Comparison of ENCODE assay signal across 1 cellular context in the genomic region with DNA sequence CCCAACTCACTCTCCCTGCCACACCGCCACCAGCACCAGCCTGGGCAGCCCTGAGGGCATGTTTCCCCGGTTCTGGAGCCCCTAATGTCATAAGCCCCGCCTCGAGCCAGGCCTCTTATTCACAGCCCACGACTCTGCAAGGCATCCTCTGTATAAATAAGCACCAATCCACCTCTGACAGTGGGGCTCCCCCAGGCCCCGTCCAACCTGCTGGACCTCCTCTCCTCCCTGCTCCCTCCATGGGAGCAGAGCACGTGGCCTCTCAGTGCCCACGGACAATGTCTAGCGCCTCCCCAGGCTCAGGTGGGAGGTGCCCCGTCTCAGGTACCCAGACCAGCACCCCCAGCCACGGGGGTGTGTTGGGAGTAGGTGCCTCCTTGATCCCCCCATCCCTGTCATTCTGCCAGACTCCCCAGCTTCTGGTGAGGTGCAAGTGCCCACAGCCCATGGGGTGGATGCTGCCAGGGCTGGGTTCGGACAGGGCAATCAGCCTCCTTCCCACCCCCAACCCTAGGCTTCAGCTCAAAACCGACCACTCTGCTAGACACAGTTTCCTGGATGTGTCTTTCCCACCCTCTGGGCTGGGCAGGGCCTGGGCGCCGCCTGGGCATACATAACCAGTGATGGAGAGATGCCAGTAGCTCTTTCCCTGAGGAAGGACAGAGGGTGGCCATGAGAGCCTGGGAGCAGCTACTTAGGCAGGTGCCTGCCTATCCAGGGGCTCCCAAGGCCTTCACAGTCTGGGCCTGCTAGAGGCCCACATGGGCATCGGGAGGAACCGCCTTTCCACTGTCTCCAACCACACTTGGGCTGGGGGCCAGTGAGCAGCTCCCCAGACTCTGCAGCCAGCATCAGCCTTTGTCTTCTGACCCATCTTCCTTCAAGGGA.
A peak's percentile ranks its signal among the peaks of the same experiment; 100 is the strongest.
TF ChIP-seq lines count a peak whose summit lies in the region.

No MANE protein-coding gene starts in this region.

TF ChIP-seq in GM12878, 131 proteins besides CTCF, POLR2A, EP300 and RAD21:
- TF ChIP-seq USF1 (IDR thresholded peaks at IDR 0.05; ENCODE audit: borderline replicate concordance, extremely low read length, insufficient read depth, low read depth, low read length) (peak; percentile 10), PRDM15 (CRISPR knock-in tag; IDR thresholded peaks at IDR 0.05) (no peak)
